ENCODE assay signal across 1 cellular context in the genomic region with DNA sequence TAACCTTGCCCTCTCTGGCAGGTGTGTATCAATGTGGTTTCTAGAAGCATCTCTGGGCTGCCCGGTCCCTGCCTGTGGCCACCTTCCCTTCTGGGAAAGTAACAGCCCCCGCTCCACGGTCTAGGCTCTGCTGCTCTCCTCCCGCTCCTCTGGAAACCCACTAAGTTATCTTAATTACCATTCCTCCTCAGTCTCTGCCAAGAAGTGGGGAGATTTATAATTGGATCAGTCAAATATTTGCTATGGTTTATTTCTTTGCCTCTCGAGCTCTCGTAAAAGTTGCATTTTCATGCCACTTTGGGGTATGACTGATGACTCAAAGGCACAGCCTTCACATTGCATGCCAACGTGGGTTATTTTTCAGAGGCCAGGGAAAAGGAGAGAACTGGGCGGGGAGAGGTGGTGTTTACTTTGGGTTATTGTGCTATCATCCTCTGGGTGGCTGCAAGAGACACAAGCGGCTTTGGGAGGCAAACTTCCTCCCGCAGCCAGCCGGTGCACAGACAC.
TF ChIP-seq lines count a peak whose summit lies in the region.

No MANE protein-coding gene starts in this region.

TF ChIP-seq in SK-N-SH treated with all-trans-retinoic acid at 6 μM for 48 hours, 23 proteins besides CTCF, POLR2A, EP300 and RAD21 (continued from another document):
- TF ChIP-seq, protein P1, sequence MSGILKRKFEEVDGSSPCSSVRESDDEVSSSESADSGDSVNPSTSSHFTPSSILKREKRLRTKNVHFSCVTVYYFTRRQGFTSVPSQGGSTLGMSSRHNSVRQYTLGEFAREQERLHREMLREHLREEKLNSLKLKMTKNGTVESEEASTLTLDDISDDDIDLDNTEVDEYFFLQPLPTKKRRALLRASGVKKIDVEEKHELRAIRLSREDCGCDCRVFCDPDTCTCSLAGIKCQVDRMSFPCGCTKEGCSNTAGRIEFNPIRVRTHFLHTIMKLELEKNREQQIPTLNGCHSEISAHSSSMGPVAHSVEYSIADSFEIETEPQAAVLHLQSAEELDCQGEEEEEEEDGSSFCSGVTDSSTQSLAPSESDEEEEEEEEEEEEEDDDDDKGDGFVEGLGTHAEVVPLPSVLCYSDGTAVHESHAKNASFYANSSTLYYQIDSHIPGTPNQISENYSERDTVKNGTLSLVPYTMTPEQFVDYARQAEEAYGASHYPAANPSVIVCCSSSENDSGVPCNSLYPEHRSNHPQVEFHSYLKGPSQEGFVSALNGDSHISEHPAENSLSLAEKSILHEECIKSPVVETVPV (CRISPR knock-in tag; IDR thresholded peaks at IDR 0.05): 0 out of 2 replicates have a peak, but pooled peaks have one; percentile 32
- TF ChIP-seq TOX (CRISPR knock-in tag; IDR thresholded peaks at IDR 0.05; ENCODE audit: borderline replicate concordance): no peak
- TF ChIP-seq ESRRG (CRISPR knock-in tag; IDR thresholded peaks at IDR 0.05): 0 out of 2 replicates have a peak, but pooled peaks have one; percentile 9
- no peak for TF ChIP-seq ZFP30 (CRISPR knock-in tag; IDR thresholded peaks at IDR 0.05)
- TF ChIP-seq PPARA (CRISPR knock-in tag; IDR thresholded peaks at IDR 0.05; ENCODE audit: borderline replicate concordance): no peak
- TF ChIP-seq POU6F1 (CRISPR knock-in tag; IDR thresholded peaks at IDR 0.05; ENCODE audit: borderline replicate concordance, low read depth): no peak
- peak; percentile 95 for TF ChIP-seq ISL1 (CRISPR knock-in tag; IDR thresholded peaks at IDR 0.05)
- TF ChIP-seq SNAI2 (CRISPR knock-in tag; IDR thresholded peaks at IDR 0.05): no peak
- TF ChIP-seq ZNF8 (CRISPR knock-in tag; IDR thresholded peaks at IDR 0.05): no peak
- TF ChIP-seq GLIS3 (CRISPR knock-in tag; IDR thresholded peaks at IDR 0.05): no peak
- TF ChIP-seq, protein P2, sequence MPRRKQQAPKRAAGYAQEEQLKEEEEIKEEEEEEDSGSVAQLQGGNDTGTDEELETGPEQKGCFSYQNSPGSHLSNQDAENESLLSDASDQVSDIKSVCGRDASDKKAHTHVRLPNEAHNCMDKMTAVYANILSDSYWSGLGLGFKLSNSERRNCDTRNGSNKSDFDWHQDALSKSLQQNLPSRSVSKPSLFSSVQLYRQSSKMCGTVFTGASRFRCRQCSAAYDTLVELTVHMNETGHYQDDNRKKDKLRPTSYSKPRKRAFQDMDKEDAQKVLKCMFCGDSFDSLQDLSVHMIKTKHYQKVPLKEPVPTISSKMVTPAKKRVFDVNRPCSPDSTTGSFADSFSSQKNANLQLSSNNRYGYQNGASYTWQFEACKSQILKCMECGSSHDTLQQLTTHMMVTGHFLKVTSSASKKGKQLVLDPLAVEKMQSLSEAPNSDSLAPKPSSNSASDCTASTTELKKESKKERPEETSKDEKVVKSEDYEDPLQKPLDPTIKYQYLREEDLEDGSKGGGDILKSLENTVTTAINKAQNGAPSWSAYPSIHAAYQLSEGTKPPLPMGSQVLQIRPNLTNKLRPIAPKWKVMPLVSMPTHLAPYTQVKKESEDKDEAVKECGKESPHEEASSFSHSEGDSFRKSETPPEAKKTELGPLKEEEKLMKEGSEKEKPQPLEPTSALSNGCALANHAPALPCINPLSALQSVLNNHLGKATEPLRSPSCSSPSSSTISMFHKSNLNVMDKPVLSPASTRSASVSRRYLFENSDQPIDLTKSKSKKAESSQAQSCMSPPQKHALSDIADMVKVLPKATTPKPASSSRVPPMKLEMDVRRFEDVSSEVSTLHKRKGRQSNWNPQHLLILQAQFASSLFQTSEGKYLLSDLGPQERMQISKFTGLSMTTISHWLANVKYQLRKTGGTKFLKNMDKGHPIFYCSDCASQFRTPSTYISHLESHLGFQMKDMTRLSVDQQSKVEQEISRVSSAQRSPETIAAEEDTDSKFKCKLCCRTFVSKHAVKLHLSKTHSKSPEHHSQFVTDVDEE (CRISPR knock-in tag; IDR thresholded peaks at IDR 0.05): peak; percentile 70; the same call in 1 of the 2 replicates
- TF ChIP-seq, protein P3, sequence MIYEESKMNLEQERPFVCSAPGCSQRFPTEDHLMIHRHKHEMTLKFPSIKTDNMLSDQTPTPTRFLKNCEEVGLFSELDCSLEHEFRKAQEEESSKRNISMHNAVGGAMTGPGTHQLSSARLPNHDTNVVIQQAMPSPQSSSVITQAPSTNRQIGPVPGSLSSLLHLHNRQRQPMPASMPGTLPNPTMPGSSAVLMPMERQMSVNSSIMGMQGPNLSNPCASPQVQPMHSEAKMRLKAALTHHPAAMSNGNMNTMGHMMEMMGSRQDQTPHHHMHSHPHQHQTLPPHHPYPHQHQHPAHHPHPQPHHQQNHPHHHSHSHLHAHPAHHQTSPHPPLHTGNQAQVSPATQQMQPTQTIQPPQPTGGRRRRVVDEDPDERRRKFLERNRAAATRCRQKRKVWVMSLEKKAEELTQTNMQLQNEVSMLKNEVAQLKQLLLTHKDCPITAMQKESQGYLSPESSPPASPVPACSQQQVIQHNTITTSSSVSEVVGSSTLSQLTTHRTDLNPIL (CRISPR knock-in tag; IDR thresholded peaks at IDR 0.05; ENCODE audit: low read depth): 0 out of 2 replicates have a peak, but pooled peaks have one; percentile 43
- no peak for TF ChIP-seq ZNF70 (CRISPR knock-in tag; IDR thresholded peaks at IDR 0.05)
